Comparison of ENCODE assay signal across 11 cellular contexts in genomic region chr7:121126801-121127534, GRCh38.
DNase-seq lines count a peak whose midpoint lies in the region; ATAC-seq, FAIRE-seq and TF ChIP-seq lines count a peak whose summit lies in the region.
"Had no signal": no experiment of that assay in that cellular context is flagged by ENCODE, and none has a peak within 500 bp of the region (broad histone marks: within the 10 kb centered on the region; RNA-seq: fewer than 3 reads in every experiment).

No MANE protein-coding gene starts in this region.

- no peak overlapping the region for H3K27ac Mint-ChIP-seq in activated CD4-positive, alpha-beta memory T cell treated with anti-CD3 and anti-CD28 coated beads for 36 hours

- peaks cover 10% of the 10 kb centered on the region for H3K4me1 ChIP-seq in A673 (ENCODE audit: insufficient read depth, low read length, poor library complexity, severe bottlenecking)
- H3K4me1 ChIP-seq: esophagus muscularis mucosa had no signal

- H3K4me3 ChIP-seq in A673 (ENCODE audit: low read depth, low read length, poor library complexity, severe bottlenecking) (no peak overlapping the region), epithelial cell of esophagus (ENCODE audit: low read length) (no peak overlapping the region)
- H3K4me3 ChIP-seq: esophagus muscularis mucosa had no signal

- no peaks in the 10 kb centered on the region for H3K36me3 Mint-ChIP-seq in activated CD4-positive, alpha-beta memory T cell treated with anti-CD3 and anti-CD28 coated beads for 36 hours

- no peak overlapping the region for H3K27ac ChIP-seq in A673 (ENCODE audit: low read depth, low read length, poor library complexity, severe bottlenecking)
- H3K27ac ChIP-seq: esophagus muscularis mucosa had no signal

- TF ChIP-seq CTCF in A673 (conservative IDR thresholded peaks at IDR 0.05; ENCODE audit: low read depth, low read length) = peak; percentile 57; the same call in 1 of the 2 replicates
- no peak for TF ChIP-seq CTCF in epithelial cell of esophagus (IDR thresholded peaks at IDR 0.05; ENCODE audit: insufficient read depth, low read depth, low read length, missing control alignments)

- intact Hi-C loops in A673 (cut with micrococcal nuclease; ENCODE audit: unreplicated experiment) = loop anchor here (5.0 kb wide), 3 partner anchors 420 to 865 kb away; no protein-coding TSS in a partner anchor
- intact Hi-C loops in activated CD4-positive, alpha-beta memory T cell treated with anti-CD3 and anti-CD28 coated beads for 36 hours (cut with micrococcal nuclease) = loop anchor here (5.0 kb wide), 1 partner anchor 420 kb away; no protein-coding TSS in a partner anchor

- POLR2A ChIA-PET in A673 (lab: Charles Lee; ENCODE audit: low non-redundant PET) = no interaction called here
- POLR2A ChIA-PET in activated CD4-positive, alpha-beta memory T cell treated with anti-CD3 and anti-CD28 coated beads for 36 hours (lab: Charles Lee) = no interaction called here

- H3K9me3 Mint-ChIP-seq in activated CD4-positive, alpha-beta memory T cell treated with anti-CD3 and anti-CD28 coated beads for 36 hours = no peaks in the 10 kb centered on the region

- peak; percentile 56 for FAIRE-seq in GM18507 (lab: Jason Lieb, UNC)

- no peaks in the 10 kb centered on the region for H3K27me3 ChIP-seq in A673 (replicated peaks; ENCODE audit: insufficient read depth, low read depth, low read length, poor library complexity)
- H3K27me3 ChIP-seq: esophagus muscularis mucosa had no signal

- no peaks in the 10 kb centered on the region for H3K36me3 ChIP-seq in A673 (ENCODE audit: insufficient read depth, low read length, poor library complexity, severe bottlenecking)

- no peaks in the 10 kb centered on the region for H3K9me3 ChIP-seq in A673 (ENCODE audit: low read depth, low read length, poor library complexity, severe bottlenecking)
- H3K9me3 ChIP-seq: esophagus muscularis mucosa had no signal

- no TSS peak for BruUV-seq in A673 (replicated peaks; lab: Mats Ljungman, UMichigan)

- H3K4me1 Mint-ChIP-seq in activated CD4-positive, alpha-beta memory T cell treated with anti-CD3 and anti-CD28 coated beads for 36 hours (ENCODE audit: low read depth) = no peaks in the 10 kb centered on the region

- H3K4me3 Mint-ChIP-seq in activated CD4-positive, alpha-beta memory T cell treated with anti-CD3 and anti-CD28 coated beads for 36 hours = no peak overlapping the region

- DNase-seq in A673 (ENCODE audit: low spot score) = peak; percentile 28
- DNase-seq in GM18507 (ENCODE audit: extremely low spot score, insufficient read length, low read depth) = no peak
- DNase-seq in NCI-H748 (lab: John Stamatoyannopoulos, UW; ENCODE audit: unreplicated experiment) = peak; percentile 29
- DNase-seq in epithelial cell of esophagus (ENCODE audit: low read depth) = peak; percentile 27
- DNase-seq in effector CD4-positive, alpha-beta T cell = no peak
- no peak for DNase-seq in superior temporal gyrus (ENCODE audit: extremely low spot score)
- no peak for DNase-seq in activated CD4-positive, alpha-beta memory T cell treated with anti-CD3 and anti-CD28 coated beads for 36 hours
- DNase-seq: GDM1, GOT3 had no signal

- H3K27me3 Mint-ChIP-seq in activated CD4-positive, alpha-beta memory T cell treated with anti-CD3 and anti-CD28 coated beads for 36 hours = peaks cover 2% of the 10 kb centered on the region

- CTCF ChIA-PET in A673 (lab: Charles Lee) = no interaction called here
- CTCF ChIA-PET in activated CD4-positive, alpha-beta memory T cell treated with anti-CD3 and anti-CD28 coated beads for 36 hours (lab: Charles Lee) = no interaction called here

- ATAC-seq in HG03442 (IDR thresholded peaks at IDR 0.05; ENCODE audit: unreplicated experiment) = no peak

Comparison
In these comparisons a context has a peak if more than half of its experiments do, and no peak if none do; other contexts are left out.
1. DNase-seq: peak in A673 (single experiment), NCI-H748 (single experiment) and epithelial cell of esophagus (single experiment); none in GM18507 (single experiment), effector CD4-positive, alpha-beta T cell (single experiment), superior temporal gyrus (single experiment) and activated CD4-positive, alpha-beta memory T cell treated with anti-CD3 and anti-CD28 coated beads for 36 hours (single experiment).